ENCODE assay signal across 8 cellular contexts in genomic region chr12:89960011-89960507, GRCh38.
DNase-seq lines count a peak whose midpoint lies in the region; ATAC-seq and TF ChIP-seq lines count a peak whose summit lies in the region.
"Had no signal": no experiment of that assay in that cellular context is flagged by ENCODE, and none has a peak within 500 bp of the region (broad histone marks: within the 10 kb centered on the region; RNA-seq: fewer than 3 reads in every experiment).

No MANE protein-coding gene starts in this region.

- no peaks in the 10 kb centered on the region for H3K9me2 ChIP-seq in OCI-LY1 (ENCODE audit: low read depth, low read length)

- no peak overlapping the region for H3K4me3 ChIP-seq in OCI-LY1 (ENCODE audit: low read depth, low read length, poor library complexity, severe bottlenecking)
- H3K4me3 ChIP-seq in naive thymus-derived CD4-positive, alpha-beta T cell (ENCODE audit: low read length) = no peak overlapping the region

- H3K4me1 ChIP-seq in OCI-LY1 (ENCODE audit: insufficient read depth, low read length, severe bottlenecking) = peaks cover 29% of the 10 kb centered on the region
- no peaks in the 10 kb centered on the region for H3K4me1 ChIP-seq in naive thymus-derived CD4-positive, alpha-beta T cell (ENCODE audit: control insufficient read depth in 2 of 2, insufficient read depth in 2 of 2, low read length in 2 of 2)

- H3K36me3 Mint-ChIP-seq in naive thymus-derived CD4-positive, alpha-beta T cell = no peaks in the 10 kb centered on the region

- intact Hi-C loops in naive thymus-derived CD4-positive, alpha-beta T cell (cut with micrococcal nuclease) = no loop called here

- peak overlapping the region; percentile 31 for H3K27ac ChIP-seq in OCI-LY1 (ENCODE audit: low read depth, low read length, poor library complexity, severe bottlenecking)
- no peak overlapping the region for H3K27ac ChIP-seq in naive thymus-derived CD4-positive, alpha-beta T cell (ENCODE audit: low read depth, low read length)

- TF ChIP-seq CTCF in OCI-LY1 (IDR thresholded peaks at IDR 0.05; ENCODE audit: low read length) = no peak

- H3K27me3 Mint-ChIP-seq in naive thymus-derived CD4-positive, alpha-beta T cell = peaks cover 0 to 24% (median 0%) of the 10 kb centered on the region in 5 donors

- DNase-seq in naive thymus-derived CD4-positive, alpha-beta T cell = peak in 1 of 9 donors; percentile 28
- no peak for DNase-seq in NCI-H1092 (lab: John Stamatoyannopoulos, UW)
- no peak for DNase-seq in iPS-NIHi11 (ENCODE audit: low spot score)
- no peak for DNase-seq in G401 (ENCODE audit: low spot score)
- DNase-seq: NCI-H1092 treated with DMSO at 0.1 percent for 48 hours had no signal

- CTCF ChIA-PET in naive thymus-derived CD4-positive, alpha-beta T cell (lab: Charles Lee) = interaction anchor here (0.6 to 0.7 kb wide), 2 partner anchors 100 to 377 kb away, joined by 4 to 7 read pairs; no protein-coding TSS in a partner anchor

- in situ Hi-C loops in G401 (cut with HindIII; ENCODE audit: low sequenced_read_pairs) = no loop called here

- no peak overlapping the region for H3K9ac ChIP-seq in OCI-LY1 (ENCODE audit: low read length)

- H3K79me2 ChIP-seq in OCI-LY1 (ENCODE audit: insufficient read depth, low read length) = no peaks in the 10 kb centered on the region

- no peaks in the 10 kb centered on the region for H3K36me3 ChIP-seq in OCI-LY1 (ENCODE audit: insufficient read depth, low read length)
- H3K36me3 ChIP-seq in naive thymus-derived CD4-positive, alpha-beta T cell (ENCODE audit: control insufficient read depth in 2 of 3, insufficient read depth in 3 of 3, low read length in 3 of 3) = no peaks in the 10 kb centered on the region

- H3K9me3 ChIP-seq in OCI-LY1 (ENCODE audit: low read length) = no peaks in the 10 kb centered on the region
- no peaks in the 10 kb centered on the region for H3K9me3 ChIP-seq in naive thymus-derived CD4-positive, alpha-beta T cell (ENCODE audit: control insufficient read depth in 2 of 3, low read length in 3 of 3)

- H4K20me1 ChIP-seq in OCI-LY1 (ENCODE audit: insufficient read depth, low read length) = no peaks in the 10 kb centered on the region

- ATAC-seq in GM18867 (IDR thresholded peaks at IDR 0.05; ENCODE audit: unreplicated experiment) = peak; percentile 86
- peak; percentile 99 for ATAC-seq in GM21825 (IDR thresholded peaks at IDR 0.05; ENCODE audit: unreplicated experiment)
- peak; percentile 86 for ATAC-seq in naive thymus-derived CD4-positive, alpha-beta T cell

- H3K9me3 Mint-ChIP-seq in naive thymus-derived CD4-positive, alpha-beta T cell = no peaks in the 10 kb centered on the region

- H3K4me2 ChIP-seq in OCI-LY1 (ENCODE audit: low read length) = no peak overlapping the region

- H3K4me1 Mint-ChIP-seq in naive thymus-derived CD4-positive, alpha-beta T cell = peaks cover 0 to 10% (median 5%) of the 10 kb centered on the region in 7 donors

- POLR2A ChIA-PET in naive thymus-derived CD4-positive, alpha-beta T cell (lab: Charles Lee) = no interaction called here

- no peaks in the 10 kb centered on the region for H3K27me3 ChIP-seq in OCI-LY1 (ENCODE audit: insufficient read depth, low read length)
- H3K27me3 ChIP-seq in naive thymus-derived CD4-positive, alpha-beta T cell (ENCODE audit: control insufficient read depth in 2 of 2, insufficient read depth in 2 of 2, low read length in 2 of 2) = no peaks in the 10 kb centered on the region

- no peak overlapping the region for H3K27ac Mint-ChIP-seq in naive thymus-derived CD4-positive, alpha-beta T cell

- no peaks in the 10 kb centered on the region for H3F3A ChIP-seq in OCI-LY1 (ENCODE audit: insufficient read depth, low read length)

- H2AFZ ChIP-seq in OCI-LY1 (ENCODE audit: low read length) = 0 out of 2 replicates have a peak overlapping the region, but pooled peaks have one; percentile 70

- H3K4me3 Mint-ChIP-seq in naive thymus-derived CD4-positive, alpha-beta T cell = no peak overlapping the region
